In the genomic region with DNA sequence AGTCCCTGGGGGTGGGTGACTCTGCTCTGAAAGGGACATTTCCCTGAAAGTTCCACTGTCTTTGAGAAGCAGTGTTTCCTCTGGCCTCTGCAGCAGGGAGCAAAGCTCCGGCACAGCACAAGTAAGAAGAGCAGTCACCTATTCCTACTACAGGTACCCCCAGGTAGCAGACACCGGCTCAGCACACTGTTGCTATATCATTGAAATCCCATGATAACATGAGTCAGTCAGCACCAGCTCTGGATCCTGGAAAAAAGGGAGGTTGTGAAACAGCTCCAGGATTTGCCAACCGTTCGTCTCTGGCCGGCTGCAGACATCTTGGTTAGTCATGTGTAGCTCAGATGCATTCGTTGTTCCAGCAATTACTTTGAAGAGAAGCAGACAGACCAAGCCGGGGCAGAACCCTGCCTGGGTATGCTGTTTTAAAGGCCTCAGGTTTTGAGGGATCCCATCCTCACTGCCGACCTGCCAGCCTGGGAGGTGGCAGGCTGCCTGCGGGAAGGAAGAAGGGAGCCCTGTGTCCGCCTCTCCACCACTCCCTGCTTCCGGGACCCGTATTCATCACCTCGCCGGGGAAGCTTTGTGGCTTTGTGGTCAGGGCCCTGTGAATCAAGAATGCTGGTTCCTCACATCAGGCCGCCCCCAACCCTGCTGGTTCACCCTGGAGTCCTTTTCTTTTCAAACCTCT, we compare ENCODE assay signal across 8 cellular contexts.
A peak's percentile ranks its signal among the peaks of the same experiment; 100 is the strongest.
DNase-seq lines count a peak whose midpoint lies in the region; ATAC-seq and TF ChIP-seq lines count a peak whose summit lies in the region.

No MANE protein-coding gene starts in this region.

- peaks cover 36% of the 10 kb centered on the region for H3K36me3 Mint-ChIP-seq in effector memory CD8-positive, alpha-beta T cell (ENCODE audit: insufficient read depth)
- H3K36me3 Mint-ChIP-seq in neural progenitor cell, result no peaks in the 10 kb centered on the region

- H3K4me2 ChIP-seq in smooth muscle cell (peak overlapping the region; percentile 64), neural progenitor cell (no peak overlapping the region)

- WGBS in smooth muscle cell (ENCODE audit: low lambda C conversion rate), result 16% methylated on average over 15 of the region's 15 CpGs

- peaks cover 42% of the 10 kb centered on the region for H3K79me2 ChIP-seq in smooth muscle cell (ENCODE audit: low read depth)
- H3K79me2 ChIP-seq in neural progenitor cell (ENCODE audit: low read depth), result no peaks in the 10 kb centered on the region

- peaks cover 17% of the 10 kb centered on the region for H3K36me3 ChIP-seq in smooth muscle cell (ENCODE audit: low read depth)
- no peaks in the 10 kb centered on the region for H3K36me3 ChIP-seq in neural progenitor cell

- H4K20me1 ChIP-seq in smooth muscle cell (ENCODE audit: low read depth) (peaks cover 91% of the 10 kb centered on the region), neural progenitor cell (ENCODE audit: low read depth) (no peaks in the 10 kb centered on the region)

- TF ChIP-seq CTCF in AG09319 (IDR thresholded peaks at IDR 0.05; ENCODE audit: low read depth, low read length) (no peak), smooth muscle cell (IDR thresholded peaks at IDR 0.05; ENCODE audit: borderline replicate concordance, insufficient read depth, poor library complexity, severe bottlenecking) (no peak), neural progenitor cell (IDR thresholded peaks at IDR 0.05) (no peak)

- ATAC-seq in effector memory CD8-positive, alpha-beta T cell (replicated peaks), result peak; percentile 55
- ATAC-seq in left colon, result no peak

- no peaks in the 10 kb centered on the region for H3K27me3 Mint-ChIP-seq in effector memory CD8-positive, alpha-beta T cell
- H3K27me3 Mint-ChIP-seq in neural progenitor cell (ENCODE audit: insufficient read depth, low read depth), result peaks cover under 1% of the 10 kb centered on the region

- H3K9me3 Mint-ChIP-seq in effector memory CD8-positive, alpha-beta T cell, result no peaks in the 10 kb centered on the region
- peaks cover 12% of the 10 kb centered on the region for H3K9me3 Mint-ChIP-seq in neural progenitor cell

- H3K27ac Mint-ChIP-seq in effector memory CD8-positive, alpha-beta T cell, result peak overlapping the region; percentile 96 to 97
- no peak overlapping the region for H3K27ac Mint-ChIP-seq in neural progenitor cell

- intact Hi-C loops in left colon (cut with DNase I, micrococcal nuclease), result no loop called here

- H3K27ac ChIP-seq in smooth muscle cell (ENCODE audit: low read depth) (peak overlapping the region; percentile 100), neural progenitor cell (no peak overlapping the region)

- H3K4me3 ChIP-seq in smooth muscle cell (no peak overlapping the region), neural progenitor cell (no peak overlapping the region)

- no peaks in the 10 kb centered on the region for H3K27me3 ChIP-seq in smooth muscle cell (ENCODE audit: low read depth)
- H3K27me3 ChIP-seq in neural progenitor cell, result no peaks in the 10 kb centered on the region

- peaks cover 8% of the 10 kb centered on the region for H3K4me1 ChIP-seq in smooth muscle cell (ENCODE audit: low read depth)
- peaks cover 8% of the 10 kb centered on the region for H3K4me1 ChIP-seq in neural progenitor cell

- peak overlapping the region; percentile 70 to 74 for H3K4me3 Mint-ChIP-seq in effector memory CD8-positive, alpha-beta T cell
- H3K4me3 Mint-ChIP-seq in neural progenitor cell, result no peak overlapping the region

- H3K9ac ChIP-seq in smooth muscle cell (ENCODE audit: low read depth), result peak overlapping the region; percentile 96
- H3K9ac ChIP-seq in neural progenitor cell, result no peak overlapping the region

- no peak overlapping the region for H2AFZ ChIP-seq in smooth muscle cell (ENCODE audit: low read depth)
- H2AFZ ChIP-seq in neural progenitor cell (replicated peaks), result no peak overlapping the region

- H3F3A ChIP-seq in smooth muscle cell (ENCODE audit: low read depth) (peaks cover 61% of the 10 kb centered on the region), neural progenitor cell (ENCODE audit: low read depth) (no peaks in the 10 kb centered on the region)

- DNase-seq in AG09319 (ENCODE audit: extremely low read depth, low read depth) (peak; percentile 79), HT-29 (ENCODE audit: low spot score) (peak; percentile 72), smooth muscle cell (lab: John Stamatoyannopoulos, UW; ENCODE audit: unreplicated experiment) (no peak), neural progenitor cell (ENCODE audit: low spot score) (no peak), left colon (no peak), NCI-H446 treated with DMSO at 0.1 percent for 48 hours (lab: John Stamatoyannopoulos, UW) (no peak)
- DNase-seq in activated CD4-positive, alpha-beta T cell treated with anti-CD3 and anti-CD28 coated beads, Interleukin-2, amount 50 U/mL, for 48 hours, result peak; percentile 76 to 84
- peak; percentile 43 to 53 (median 51) for DNase-seq in effector memory CD8-positive, alpha-beta T cell

- H3K4me1 Mint-ChIP-seq in effector memory CD8-positive, alpha-beta T cell (ENCODE audit: low read depth in 2 of 2), result peaks cover 66 to 91% of the 10 kb centered on the region in 2 donors
- peaks cover 17% of the 10 kb centered on the region for H3K4me1 Mint-ChIP-seq in neural progenitor cell

- H3K9me3 ChIP-seq in smooth muscle cell (replicated peaks; ENCODE audit: low read depth), result peaks cover 10% of the 10 kb centered on the region
- no peaks in the 10 kb centered on the region for H3K9me3 ChIP-seq in neural progenitor cell (ENCODE audit: low read depth)

Comparison
In these comparisons a context has a peak if more than half of its experiments do, and no peak if none do; other contexts are left out.
1. DNase-seq: peak in AG09319 (single experiment), HT-29 (single experiment), activated CD4-positive, alpha-beta T cell treated with anti-CD3 and anti-CD28 coated beads, Interleukin-2, amount 50 U/mL, for 48 hours (2 of 2) and effector memory CD8-positive, alpha-beta T cell (3 of 3); none in smooth muscle cell (single experiment), neural progenitor cell (single experiment), left colon (0 of 2) and NCI-H446 treated with DMSO at 0.1 percent for 48 hours (single experiment).